In genomic region chr5:95043648-95044047, GRCh38 we compare ENCODE assay signal across 19 cellular contexts.
A peak's percentile ranks its signal among the peaks of the same experiment; 100 is the strongest.
DNase-seq lines count a peak whose midpoint lies in the region; ATAC-seq and TF ChIP-seq lines count a peak whose summit lies in the region.
"Had no signal": no experiment of that assay in that cellular context is flagged by ENCODE, and none has a peak within 500 bp of the region (broad histone marks: within the 10 kb centered on the region; RNA-seq: fewer than 3 reads in every experiment).

No MANE protein-coding gene starts in this region.

- POLR2A ChIA-PET in A673 (lab: Charles Lee; ENCODE audit: low non-redundant PET): no interaction called here

- TF ChIP-seq CTCF in A673 (conservative IDR thresholded peaks at IDR 0.05; ENCODE audit: low read depth, low read length) (no peak), left lung (IDR thresholded peaks at IDR 0.05) (no peak), body of pancreas (IDR thresholded peaks at IDR 0.05) (no peak)

- H3K27me3 ChIP-seq in A673 (replicated peaks; ENCODE audit: insufficient read depth, low read depth, low read length, poor library complexity) (no peaks in the 10 kb centered on the region), HAP-1 (ENCODE audit: low read depth) (no peaks in the 10 kb centered on the region), left lung (no peaks in the 10 kb centered on the region), body of pancreas (no peaks in the 10 kb centered on the region)
- H3K27me3 ChIP-seq: BLaER1 had no signal

- no TSS peak for BruUV-seq in A673 (replicated peaks; lab: Mats Ljungman, UMichigan)

- H3K4me1 ChIP-seq in A673 (ENCODE audit: insufficient read depth, low read length, poor library complexity, severe bottlenecking): peaks cover 38% of the 10 kb centered on the region
- H3K4me1 ChIP-seq in HAP-1: peaks cover 3% of the 10 kb centered on the region; the same call in 1 of the 2 replicates
- peaks cover 0 to 38% of the 10 kb centered on the region in 2 donors for H3K4me1 ChIP-seq in left lung
- H3K4me1 ChIP-seq in body of pancreas: no peaks in the 10 kb centered on the region
- H3K4me1 ChIP-seq: A549 had no signal

- no peak for TF ChIP-seq POLR2A in body of pancreas (IDR thresholded peaks at IDR 0.05)

- intact Hi-C loops in A673 (cut with micrococcal nuclease; ENCODE audit: unreplicated experiment) (no loop called here), left lung (cut with DNase I) (no loop called here), body of pancreas (cut with DNase I) (no loop called here)

- H3K27ac ChIP-seq in A673 (ENCODE audit: low read depth, low read length, poor library complexity, severe bottlenecking) (peak overlapping the region; percentile 26), left lung (peak overlapping the region in 1 of 2 donors; percentile 49), body of pancreas (no peak overlapping the region)
- H3K27ac ChIP-seq: 22Rv1, A549, BLaER1 had no signal

- ATAC-seq in left lung (peak; percentile 46), body of pancreas (no peak)
- ATAC-seq: HepG2 had no signal

- WGBS in body of pancreas, 2 donors: 51 to 53% methylated on average over 3 of the region's 3 CpGs

- CTCF ChIA-PET in A673 (lab: Charles Lee): no interaction called here

- in situ Hi-C loops in HAP-1 (cut with MboI; ENCODE audit: low sequenced_read_pairs): no loop called here

- H3K36me3 ChIP-seq in A673 (ENCODE audit: insufficient read depth, low read length, poor library complexity, severe bottlenecking) (no peaks in the 10 kb centered on the region), HAP-1 (replicated peaks) (no peaks in the 10 kb centered on the region), left lung (no peaks in the 10 kb centered on the region), body of pancreas (replicated peaks in 1 of 2; ENCODE audit: insufficient read depth in 1 of 2, low read depth in 2 of 2) (no peaks in the 10 kb centered on the region)
- H3K36me3 ChIP-seq: BLaER1 had no signal

- DNase-seq in DMS53 (lab: John Stamatoyannopoulos, UW): peak; percentile 23
- DNase-seq in DMS53 treated with DMSO at 0.1 percent for 48 hours (lab: John Stamatoyannopoulos, UW; ENCODE audit: unreplicated experiment): no peak
- DNase-seq in A673 (ENCODE audit: low spot score): peak; percentile 82
- peak; percentile 33 to 56 for DNase-seq in HAP-1 (ENCODE audit: low spot score in 2 of 2)
- no peak for DNase-seq in left lung
- no peak for DNase-seq in occipital lobe (lab: John Stamatoyannopoulos, UW)
- no peak for DNase-seq in body of pancreas
- no peak for DNase-seq in superior temporal gyrus (ENCODE audit: extremely low spot score)
- DNase-seq: CD4-positive, CD25-positive, alpha-beta regulatory T cell; CD8-positive, alpha-beta memory T cell; COR-L47; DMS 273 treated with DMSO at 0.1 percent for 48 hours; DMS79; GOT3; H7 had no signal

- H3K4me3 ChIP-seq in A673 (ENCODE audit: low read depth, low read length, poor library complexity, severe bottlenecking) (no peak overlapping the region), HAP-1 (no peak overlapping the region), left lung (no peak overlapping the region), body of pancreas (no peak overlapping the region)
- H3K4me3 ChIP-seq: A549, BLaER1 had no signal

- no peaks in the 10 kb centered on the region for H3K9me3 ChIP-seq in A673 (ENCODE audit: low read depth, low read length, poor library complexity, severe bottlenecking)
- no peaks in the 10 kb centered on the region for H3K9me3 ChIP-seq in HAP-1
- no peaks in the 10 kb centered on the region for H3K9me3 ChIP-seq in left lung
- H3K9me3 ChIP-seq in body of pancreas: no peaks in the 10 kb centered on the region
- H3K9me3 ChIP-seq: A549, BLaER1 had no signal

Comparison
In these comparisons a context has a peak if more than half of its experiments do, and no peak if none do; other contexts are left out.
1. DNase-seq: peak in DMS53 (single experiment), A673 (single experiment) and HAP-1 (2 of 2); none in DMS53 treated with DMSO at 0.1 percent for 48 hours (single experiment), left lung (0 of 2), occipital lobe (single experiment), body of pancreas (0 of 4) and superior temporal gyrus (single experiment).